In genomic region chr13:110557082-110557481, GRCh38 we compare ENCODE assay signal across 14 cellular contexts.
"Had no signal": no experiment of that assay in that cellular context is flagged by ENCODE, and none has a peak within 500 bp of the region (broad histone marks: within the 10 kb centered on the region; RNA-seq: fewer than 3 reads in every experiment).

No MANE protein-coding gene starts in this region.

- DNase-seq: activated CD4-positive, alpha-beta memory T cell treated with anti-CD3 and anti-CD28 coated beads for 36 hours; activated CD4-positive, CD25-positive, alpha-beta regulatory T cell treated with anti-CD3 and anti-CD28 coated beads, Interleukin-2, amount 50 U/mL, for 72 hours; activated gamma-delta T cell treated with Interleukin-2 at 50 U/mL for 16 hours; activated naive CD8-positive, alpha-beta T cell treated with anti-CD3 and anti-CD28 coated beads for 36 hours; activated T-cell treated with anti-CD3 and anti-CD28 coated beads, Interleukin-2, amount 50 U/mL, for 48 hours; esophagus squamous epithelium; foreskin fibroblast; left colon; stimulated activated CD4-positive, alpha-beta T cell treated with anti-CD3 and anti-CD28 coated beads, Interleukin-4, amount 100 ng/mL, for 24 hours; stimulated activated naive CD8-positive, alpha-beta T cell treated with anti-CD3 and anti-CD28 coated beads, Interleukin-15, amount 100 ng/mL, for 72 hours; T-helper 2 cell had no signal

- ATAC-seq: left colon; natural killer cell treated with Interleukin-12 subunit alpha and Interleukin-12 subunit beta and Interleukin-15 and Interleukin-18, amount 100 ng/mL, for 72 hours; stimulated activated naive CD8-positive, alpha-beta T cell treated with anti-CD3 and anti-CD28 coated beads, Interleukin-15, amount 100 ng/mL, for 72 hours had no signal

- H3K4me3 ChIP-seq: ascending aorta, esophagus squamous epithelium, thoracic aorta had no signal

- H3K9me3 ChIP-seq: ascending aorta, esophagus squamous epithelium, thoracic aorta had no signal

- H3K27me3 ChIP-seq: ascending aorta, esophagus squamous epithelium had no signal

- H3K36me3 ChIP-seq: thoracic aorta had no signal

- H3K27ac ChIP-seq: ascending aorta, esophagus squamous epithelium, thoracic aorta had no signal
